In genomic region chr4:26583538-26583864, GRCh38 we compare ENCODE assay signal across 8 cellular contexts. TPM values are rescaled to one million over a fixed set of nuclear protein-coding genes. Genes with fewer than 3 reads are reported as not detected.
DNase-seq lines count a peak whose midpoint lies in the region; ATAC-seq, FAIRE-seq and TF ChIP-seq lines count a peak whose summit lies in the region.

No MANE protein-coding gene starts in this region.

- H3K4me1 ChIP-seq in NT2/D1 (ENCODE audit: insufficient read depth, insufficient read length) (no peaks in the 10 kb centered on the region), endothelial cell of umbilical vein (ENCODE audit: control insufficient read depth, extremely low read depth, insufficient read depth, low read length) (peaks cover 10% of the 10 kb centered on the region)

- H3K9me1 ChIP-seq in endothelial cell of umbilical vein (replicated peaks; ENCODE audit: control insufficient read depth, extremely low read depth, insufficient read depth, low read length): no peaks in the 10 kb centered on the region

- TF ChIP-seq CTCF in AG10803 (conservative IDR thresholded peaks at IDR 0.05; ENCODE audit: low read length) (no peak; the same call in 1 of the 2 replicates), endothelial cell of umbilical vein (IDR thresholded peaks at IDR 0.05; ENCODE audit: extremely low read depth in 1 of 2, insufficient read depth in 1 of 2, low read depth in 1 of 2, low read length in 2 of 2) (no peak), nephron progenitor cell (IDR thresholded peaks at IDR 0.05) (no peak)

- H3K36me3 Mint-ChIP-seq in nephron progenitor cell (ENCODE audit: low read depth): peaks cover 24% of the 10 kb centered on the region

- H3K9me3 ChIP-seq in NT2/D1 (ENCODE audit: insufficient read depth, low read length) (no peaks in the 10 kb centered on the region), endothelial cell of umbilical vein (replicated peaks; ENCODE audit: control insufficient read depth, insufficient read depth, low read length) (no peaks in the 10 kb centered on the region)

- H3K36me3 ChIP-seq in NT2/D1 (ENCODE audit: insufficient read depth, insufficient read length, low read length) (no peaks in the 10 kb centered on the region), endothelial cell of umbilical vein (ENCODE audit: control insufficient read depth in 2 of 2, extremely low read depth in 1 of 2, insufficient read depth in 2 of 2, low read length in 2 of 2) (no peaks in the 10 kb centered on the region)

- BruUV-seq in endothelial cell of umbilical vein (replicated peaks; lab: Mats Ljungman, UMichigan): no TSS peak

- no peaks in the 10 kb centered on the region for H3K79me2 ChIP-seq in endothelial cell of umbilical vein (ENCODE audit: control insufficient read depth, insufficient read depth, low read length)

- FAIRE-seq in endothelial cell of umbilical vein (lab: Jason Lieb, UNC): peak; percentile 73

- POLR2A ChIA-PET in endothelial cell of umbilical vein (lab: Charles Lee): interaction anchor here (1.1 kb wide), 1 partner anchor 15 kb away, joined by 6 read pairs; no protein-coding TSS in a partner anchor

- H3K4me1 Mint-ChIP-seq in nephron progenitor cell: peaks cover 24% of the 10 kb centered on the region

- peaks cover 10% of the 10 kb centered on the region for H3K27me3 Mint-ChIP-seq in nephron progenitor cell (ENCODE audit: low read depth, poor library complexity)

- peak overlapping the region; percentile 92 for H2AFZ ChIP-seq in endothelial cell of umbilical vein (ENCODE audit: low read depth, low read length)

- H3K27ac ChIP-seq in endothelial cell of umbilical vein (ENCODE audit: insufficient read depth, low read depth, low read length): no peak overlapping the region

- intact Hi-C loops in endothelial cell of umbilical vein (cut with micrococcal nuclease): loop anchor here (1.0 to 5.0 kb wide), 3 partner anchors 126 to 427 kb away; no protein-coding TSS in a partner anchor

- H3K27me3 ChIP-seq in NT2/D1 (ENCODE audit: insufficient read depth, insufficient read length) (no peaks in the 10 kb centered on the region), endothelial cell of umbilical vein (ENCODE audit: control insufficient read depth in 2 of 2, insufficient read depth in 2 of 2, low read length in 2 of 2) (peaks cover 2 to 11% of the 10 kb centered on the region in 2 experiments)

- DNase-seq in AG10803 (ENCODE audit: low read depth): no peak
- no peak for DNase-seq in NT2/D1 (ENCODE audit: low read depth, low spot score)
- no peak for DNase-seq in endothelial cell of umbilical vein (ENCODE audit: low read depth, low spot score)
- no peak for DNase-seq in nephron progenitor cell
- no peak for DNase-seq in OCI-M2 (lab: John Stamatoyannopoulos, UW; ENCODE audit: unreplicated experiment)
- no peak for DNase-seq in effector CD4-positive, alpha-beta T cell

- peak overlapping the region; percentile 100 for H3K4me2 ChIP-seq in endothelial cell of umbilical vein (ENCODE audit: insufficient read depth, low read length)

- H4K20me1 ChIP-seq in endothelial cell of umbilical vein (replicated peaks; ENCODE audit: control insufficient read depth, extremely low read depth, insufficient read depth, low read length): no peaks in the 10 kb centered on the region

- dilution Hi-C loops in endothelial cell of umbilical vein (cut with MboI; ENCODE audit: extremely low pct_ligation_motif_present, low sequenced_read_pairs): no loop called here

- H3K27ac Mint-ChIP-seq in nephron progenitor cell: peak overlapping the region; percentile 91

- peak; percentile 48 for ATAC-seq in GM18868 (IDR thresholded peaks at IDR 0.05; ENCODE audit: unreplicated experiment)
- ATAC-seq in HG03064 (IDR thresholded peaks at IDR 0.05; ENCODE audit: low read depth, unreplicated experiment): peak; percentile 46

- peak overlapping the region; percentile 98 for H3K4me3 Mint-ChIP-seq in nephron progenitor cell

- CTCF ChIA-PET in endothelial cell of umbilical vein (lab: Charles Lee): interaction anchor here (1.0 to 2.9 kb wide), 8 partner anchors 8 to 427 kb away, joined by 3 to 16 read pairs (median 4); no protein-coding TSS in a partner anchor

- TF ChIP-seq POLR2A in endothelial cell of umbilical vein (IDR thresholded peaks at IDR 0.05; ENCODE audit: low read depth, low read length): no peak

- peak overlapping the region; percentile 69 for H3K9ac ChIP-seq in NT2/D1 (ENCODE audit: insufficient read length, low read depth)
- peak overlapping the region; percentile 24 for H3K9ac ChIP-seq in endothelial cell of umbilical vein (replicated peaks; ENCODE audit: extremely low read depth, insufficient read depth, low read length)

- peaks cover 22% of the 10 kb centered on the region for H3K9me3 Mint-ChIP-seq in nephron progenitor cell

- H3K4me3 ChIP-seq in AG10803 (ENCODE audit: low read length) (peak overlapping the region; percentile 85), NT2/D1 (ENCODE audit: insufficient read length, low read depth) (peak overlapping the region; percentile 77), endothelial cell of umbilical vein (replicated peaks in 1 of 3; ENCODE audit: insufficient read depth in 1 of 3, low read depth in 1 of 3, low read length in 3 of 3) (peak overlapping the region; percentile 52 to 90 (median 89))

TF ChIP-seq in endothelial cell of umbilical vein, 7 proteins besides CTCF, POLR2A, EP300 and RAD21:
- no peak for TF ChIP-seq MAX (IDR thresholded peaks at IDR 0.05; ENCODE audit: insufficient read depth, insufficient read length)
- TF ChIP-seq POLR2AphosphoS5 (IDR thresholded peaks at IDR 0.05; ENCODE audit: insufficient read depth, low read depth, low read length): no peak
- TF ChIP-seq EZH2 (IDR thresholded peaks at IDR 0.05; ENCODE audit: borderline replicate concordance, low read depth, low read length, severe bottlenecking): no peak
- TF ChIP-seq JUN (IDR thresholded peaks at IDR 0.05; ENCODE audit: borderline replicate concordance, insufficient read depth, insufficient read length, low read depth): no peak
- no peak for TF ChIP-seq MYC (IDR thresholded peaks at IDR 0.05; ENCODE audit: low read depth, low read length)
- no peak for TF ChIP-seq GATA2 (IDR thresholded peaks at IDR 0.05; ENCODE audit: insufficient read depth, insufficient read length, low read depth, low read length)
- TF ChIP-seq FOS (IDR thresholded peaks at IDR 0.05; ENCODE audit: borderline replicate concordance, insufficient read depth, low read length): no peak

RNA-seq across cellular contexts. Expression of gene TBC1D19, which starts 0.4 kb away (rescaled TPM):
- 5.9 and 6.1 TPM in 2 replicates for total RNA-seq in endothelial cell of umbilical vein
- 3.7 and 4.4 TPM in 2 replicates for polyA plus RNA-seq in endothelial cell of umbilical vein
- polyA plus RNA-seq in endothelial cell of umbilical vein (2011; cell fraction: cytosol; rRNA removed): 3.2 and 3.4 TPM in 2 replicates
- polyA plus RNA-seq in endothelial cell of umbilical vein (2011; cell fraction: nucleus; rRNA removed): 7.0 and 8.5 TPM in 2 replicates
- 3.3 and 3.5 TPM in 2 replicates for polyA plus RNA-seq in endothelial cell of umbilical vein (2012)
- polyA minus RNA-seq in endothelial cell of umbilical vein: 7.3 and 7.7 TPM in 2 replicates
- polyA minus RNA-seq in endothelial cell of umbilical vein (2011; cell fraction: cytosol; rRNA and poly(A)+ RNA removed): 2.5 TPM
- polyA minus RNA-seq in endothelial cell of umbilical vein (2011; cell fraction: nucleus; rRNA and poly(A)+ RNA removed): 22.2 and 32.2 TPM in 2 replicates
